In genomic region chr19:13132471-13133166, GRCh38 we compare ENCODE assay signal across 9 cellular contexts. TPM values are rescaled to one million over a fixed set of nuclear protein-coding genes. Genes with fewer than 3 reads are reported as not detected.
A peak's percentile ranks its signal among the peaks of the same experiment; 100 is the strongest.
DNase-seq lines count a peak whose midpoint lies in the region; ATAC-seq, FAIRE-seq and TF ChIP-seq lines count a peak whose summit lies in the region.
"Had no signal": no experiment of that assay in that cellular context is flagged by ENCODE, and none has a peak within 500 bp of the region (broad histone marks: within the 10 kb centered on the region; RNA-seq: fewer than 3 reads in every experiment).

No MANE protein-coding gene starts in this region.

- H3K36me3 Mint-ChIP-seq in MCF 10A (ENCODE audit: insufficient read depth, unreplicated experiment), result peaks cover 50% of the 10 kb centered on the region
- peaks cover 54% of the 10 kb centered on the region for H3K36me3 Mint-ChIP-seq in activated T-helper 17 cell treated with anti-CD3 and anti-CD28 coated beads, Interleukin-2, amount 50 U/mL, for 72 hours (ENCODE audit: low read depth)

- 61 to 73% methylated on average over 8 of the region's 8 CpGs for WGBS in upper lobe of left lung, 2 donors

- H2AFZ ChIP-seq in keratinocyte (ENCODE audit: control insufficient read depth, low read length), result no peak overlapping the region

- POLR2A ChIA-PET in MCF 10A (lab: Yijun Ruan, JAX), result interaction anchor here (0.8 to 1.2 kb wide), 2 partner anchors 13 to 90 kb away, joined by 3 read pairs; no protein-coding TSS in a partner anchor

- DNase-seq in breast epithelium (ENCODE audit: low spot score in 2 of 2) (no peak), MCF 10A (ENCODE audit: unreplicated experiment) (no peak), keratinocyte (ENCODE audit: low read depth, low spot score) (no peak), upper lobe of left lung (no peak), occipital lobe (lab: John Stamatoyannopoulos, UW) (no peak), NCI-H2196 (lab: John Stamatoyannopoulos, UW; ENCODE audit: unreplicated experiment) (no peak)

- H3K27ac ChIP-seq in breast epithelium, result peak overlapping the region; percentile 60 to 62
- no peak overlapping the region for H3K27ac ChIP-seq in keratinocyte (ENCODE audit: control insufficient read depth, insufficient read depth, low read length)
- peak overlapping the region in 3 of 4 donors; percentile 59 to 68 (median 62) for H3K27ac ChIP-seq in upper lobe of left lung

- H3K4me1 Mint-ChIP-seq in MCF 10A (ENCODE audit: insufficient read depth, unreplicated experiment), result no peaks in the 10 kb centered on the region
- H3K4me1 Mint-ChIP-seq in activated T-helper 17 cell treated with anti-CD3 and anti-CD28 coated beads, Interleukin-2, amount 50 U/mL, for 72 hours, result peaks cover 32% of the 10 kb centered on the region

- no peaks in the 10 kb centered on the region for H3K9me3 Mint-ChIP-seq in MCF 10A (ENCODE audit: unreplicated experiment)
- no peaks in the 10 kb centered on the region for H3K9me3 Mint-ChIP-seq in activated T-helper 17 cell treated with anti-CD3 and anti-CD28 coated beads, Interleukin-2, amount 50 U/mL, for 72 hours

- H3K4me2 ChIP-seq in keratinocyte (ENCODE audit: control insufficient read depth, extremely low read depth, insufficient read depth, low read depth, low read length), result no peak overlapping the region

- TF ChIP-seq EP300 in upper lobe of left lung (IDR thresholded peaks at IDR 0.05), result no peak

- H3K27me3 ChIP-seq in breast epithelium (no peaks in the 10 kb centered on the region), keratinocyte (ENCODE audit: control insufficient read depth, extremely low read depth, insufficient read depth, low read length) (no peaks in the 10 kb centered on the region), upper lobe of left lung (no peaks in the 10 kb centered on the region)

- peaks cover 74% of the 10 kb centered on the region for H3K79me2 ChIP-seq in keratinocyte (ENCODE audit: control insufficient read depth, insufficient read depth, low read length)

- TF ChIP-seq POLR2A in breast epithelium (IDR thresholded peaks at IDR 0.05) (no peak), upper lobe of left lung (IDR thresholded peaks at IDR 0.05) (no peak)

- no TSS peak for BruUV-seq in MCF 10A (replicated peaks; lab: Mats Ljungman, UMichigan)

- TF ChIP-seq CTCF in breast epithelium (IDR thresholded peaks at IDR 0.05) (no peak), MCF 10A (IDR thresholded peaks at IDR 0.05; ENCODE audit: unreplicated experiment) (no peak), keratinocyte (optimal IDR thresholded peaks at IDR 0.05 in 1 of 3, IDR thresholded peaks at IDR 0.05 in 1 of 3, conservative IDR thresholded peaks at IDR 0.05 in 1 of 3; ENCODE audit: extremely low read depth in 1 of 3, insufficient read depth in 2 of 3, low read length in 3 of 3) (no peak), upper lobe of left lung (IDR thresholded peaks at IDR 0.05) (no peak)

- no peak overlapping the region for H3K4me3 Mint-ChIP-seq in MCF 10A (ENCODE audit: unreplicated experiment)
- H3K4me3 Mint-ChIP-seq in activated T-helper 17 cell treated with anti-CD3 and anti-CD28 coated beads, Interleukin-2, amount 50 U/mL, for 72 hours, result peak overlapping the region; percentile 78

- H3K27me3 Mint-ChIP-seq in MCF 10A (ENCODE audit: insufficient read depth, unreplicated experiment), result no peaks in the 10 kb centered on the region
- H3K27me3 Mint-ChIP-seq in activated T-helper 17 cell treated with anti-CD3 and anti-CD28 coated beads, Interleukin-2, amount 50 U/mL, for 72 hours, result no peaks in the 10 kb centered on the region

- dilution Hi-C loops in keratinocyte (cut with MboI; ENCODE audit: extremely low pct_ligation_motif_present, low sequenced_read_pairs), result no loop called here

- H3K9me3 ChIP-seq in breast epithelium (no peaks in the 10 kb centered on the region), keratinocyte (ENCODE audit: control insufficient read depth, low read depth, low read length) (no peaks in the 10 kb centered on the region), upper lobe of left lung (no peaks in the 10 kb centered on the region)

- H3K9me1 ChIP-seq in keratinocyte (ENCODE audit: control insufficient read depth, extremely low read depth, insufficient read depth, low read length), result peaks cover 5% of the 10 kb centered on the region

- H4K20me1 ChIP-seq in keratinocyte (ENCODE audit: control insufficient read depth, extremely low read depth, insufficient read depth, low read length), result peaks cover 22% of the 10 kb centered on the region

- no peak overlapping the region for H3K27ac Mint-ChIP-seq in MCF 10A (ENCODE audit: low read depth, unreplicated experiment)
- peak overlapping the region; percentile 87 for H3K27ac Mint-ChIP-seq in activated T-helper 17 cell treated with anti-CD3 and anti-CD28 coated beads, Interleukin-2, amount 50 U/mL, for 72 hours

- H3K36me3 ChIP-seq in breast epithelium (no peaks in the 10 kb centered on the region), keratinocyte (ENCODE audit: control insufficient read depth in 2 of 2, extremely low read depth in 1 of 2, insufficient read depth in 2 of 2, low read length in 2 of 2) (peaks cover 22 to 24% of the 10 kb centered on the region in 2 experiments), upper lobe of left lung (peaks cover 5 to 27% (median 25%) of the 10 kb centered on the region in 4 donors)

- H3K4me3 ChIP-seq in breast epithelium, result no peak overlapping the region
- no peak overlapping the region for H3K4me3 ChIP-seq in keratinocyte (ENCODE audit: control insufficient read depth in 2 of 3, extremely low read depth in 1 of 3, insufficient read depth in 2 of 3, low read depth in 1 of 3, low read length in 3 of 3)
- no peak overlapping the region for H3K4me3 ChIP-seq in upper lobe of left lung

- H3K9ac ChIP-seq in keratinocyte (ENCODE audit: control insufficient read depth, extremely low read depth, insufficient read depth, low read length), result no peak overlapping the region

- ATAC-seq in activated T-helper 17 cell treated with anti-CD3 and anti-CD28 coated beads, Interleukin-2, amount 50 U/mL, for 72 hours (replicated peaks), result peak; percentile 98
- ATAC-seq in upper lobe of left lung (ENCODE audit: low FRiP score in 2 of 2) (no peak), GM18868 (IDR thresholded peaks at IDR 0.05; ENCODE audit: unreplicated experiment) (no peak)

- peak; percentile 71 for FAIRE-seq in keratinocyte (lab: Jason Lieb, UNC)
- FAIRE-seq: GM19239 had no signal

- H3K4me1 ChIP-seq in breast epithelium (no peaks in the 10 kb centered on the region), keratinocyte (ENCODE audit: control insufficient read depth, extremely low read depth, insufficient read depth, low read length) (peaks cover 3% of the 10 kb centered on the region), upper lobe of left lung (peaks cover 10 to 45% (median 28%) of the 10 kb centered on the region in 4 donors)

- intact Hi-C loops in breast epithelium (cut with DNase I; ENCODE audit: low total_unique reads), result no loop called here
- intact Hi-C loops in MCF 10A (cut with micrococcal nuclease), result no loop called here

- CTCF ChIA-PET in MCF 10A (lab: Yijun Ruan, JAX), result interaction anchor here (0.6 kb wide), 1 partner anchor 46 kb away, joined by 3 read pairs; no protein-coding TSS in a partner anchor

RNA-seq across cellular contexts. Expression of gene NACC1, which starts 14.6 kb away (rescaled TPM):
- total RNA-seq in breast epithelium (10 to 100 TPM in 2 of 3 donors, 1 to 10 TPM in 1; 8.5 to 20.5 (median 19.7) TPM), MCF 10A (2022) (55.9 and 67.3 TPM in 2 replicates), upper lobe of left lung (10 to 100 TPM; 22.0 to 96.1 (median 55.7) TPM), occipital lobe (13.1 TPM)
- total RNA-seq in activated T-helper 17 cell treated with anti-CD3 and anti-CD28 coated beads, Interleukin-2, amount 50 U/mL, for 72 hours, result 10 to 100 TPM; 70.8 to 80.6 TPM
- polyA plus RNA-seq in keratinocyte, result 32.9 to 63.2 TPM (median 56.4 TPM) in 3 replicates
- polyA plus RNA-seq in keratinocyte (2011; ENCODE audit: low read depth), result 7.8 TPM
- polyA plus RNA-seq in keratinocyte (2011; cell fraction: cytosol; rRNA removed), result 65.8 and 136 TPM in 2 replicates
- 67.5 and 126 TPM in 2 replicates for polyA plus RNA-seq in keratinocyte (2011; cell fraction: nucleus; rRNA removed)
- polyA plus RNA-seq in keratinocyte (2012; ENCODE audit: low replicate concordance), result 19.0 and 54.1 TPM in 2 replicates
- 57.3 to 123 TPM (median 88.9 TPM) in 3 replicates for polyA minus RNA-seq in keratinocyte
- 190 TPM for polyA minus RNA-seq in keratinocyte (2011; cell fraction: cytosol; rRNA and poly(A)+ RNA removed)
- 58.6 and 62.1 TPM in 2 replicates for polyA minus RNA-seq in keratinocyte (2011; cell fraction: nucleus; rRNA and poly(A)+ RNA removed)

RNA-seq across cellular contexts. Expression of gene TRMT1, which starts 16.1 kb away (rescaled TPM):
- total RNA-seq in breast epithelium, result 10 to 100 TPM; 29.7 to 37.4 (median 31.7) TPM
- 47.5 and 63.2 TPM in 2 replicates for total RNA-seq in MCF 10A (2022)
- total RNA-seq in activated T-helper 17 cell treated with anti-CD3 and anti-CD28 coated beads, Interleukin-2, amount 50 U/mL, for 72 hours, result 10 to 100 TPM; 66.4 to 83.2 TPM
- polyA plus RNA-seq in keratinocyte, result 30.9 to 44.6 TPM (median 34.5 TPM) in 3 replicates
- polyA plus RNA-seq in keratinocyte (2011; ENCODE audit: low read depth), result 64.5 TPM
- 18.8 and 28.3 TPM in 2 replicates for polyA plus RNA-seq in keratinocyte (2011; cell fraction: cytosol; rRNA removed)
- polyA plus RNA-seq in keratinocyte (2011; cell fraction: nucleus; rRNA removed), result 196 and 219 TPM in 2 replicates
- 32.8 and 38.3 TPM in 2 replicates for polyA plus RNA-seq in keratinocyte (2012; ENCODE audit: low replicate concordance)
- polyA minus RNA-seq in keratinocyte, result 35.2 to 56.0 TPM (median 36.5 TPM) in 3 replicates
- polyA minus RNA-seq in keratinocyte (2011; cell fraction: cytosol; rRNA and poly(A)+ RNA removed), result 49.7 TPM
- 33.5 and 41.8 TPM in 2 replicates for polyA minus RNA-seq in keratinocyte (2011; cell fraction: nucleus; rRNA and poly(A)+ RNA removed)
- total RNA-seq in upper lobe of left lung, result 10 to 100 TPM; 27.2 to 92.2 (median 33.1) TPM
- 27.1 TPM for total RNA-seq in occipital lobe

RNA-seq across cellular contexts. Expression of gene STX10, which starts 17.6 kb away (rescaled TPM):
- total RNA-seq in breast epithelium (10 to 100 TPM; 74.6 to 78.3 (median 75.2) TPM), MCF 10A (2022) (35.2 and 37.9 TPM in 2 replicates), upper lobe of left lung (100 to 1,000 TPM in 4 of 6 donors, 10 to 100 TPM in 2; 80.0 to 348 (median 107) TPM), occipital lobe (20.3 TPM)
- 10 to 100 TPM; 76.4 to 91.3 TPM for total RNA-seq in activated T-helper 17 cell treated with anti-CD3 and anti-CD28 coated beads, Interleukin-2, amount 50 U/mL, for 72 hours
- polyA plus RNA-seq in keratinocyte, result 61.3 to 77.7 TPM (median 65.2 TPM) in 3 replicates
- 38.2 TPM for polyA plus RNA-seq in keratinocyte (2011; ENCODE audit: low read depth)
- 35.8 and 63.9 TPM in 2 replicates for polyA plus RNA-seq in keratinocyte (2011; cell fraction: cytosol; rRNA removed)
- 66.9 and 67.6 TPM in 2 replicates for polyA plus RNA-seq in keratinocyte (2011; cell fraction: nucleus; rRNA removed)
- 45.3 and 69.9 TPM in 2 replicates for polyA plus RNA-seq in keratinocyte (2012; ENCODE audit: low replicate concordance)
- polyA minus RNA-seq in keratinocyte, result 38.6 to 91.6 TPM (median 43.4 TPM) in 3 replicates
- polyA minus RNA-seq in keratinocyte (2011; cell fraction: cytosol; rRNA and poly(A)+ RNA removed), result 59.3 TPM
- 11.0 and 11.1 TPM in 2 replicates for polyA minus RNA-seq in keratinocyte (2011; cell fraction: nucleus; rRNA and poly(A)+ RNA removed)

RNA-seq across cellular contexts. Expression of gene IER2, which starts 17.6 kb away (rescaled TPM):
- 100 to 1,000 TPM in 1 of 3 donors, 10 to 100 TPM in 2; 20.6 to 146 (median 79.6) TPM for total RNA-seq in breast epithelium
- total RNA-seq in MCF 10A (2022), result 63.0 and 92.3 TPM in 2 replicates
- 100 to 1,000 TPM in 1 of 2 donors, 10 to 100 TPM in 1; 85.9 to 140 TPM for total RNA-seq in activated T-helper 17 cell treated with anti-CD3 and anti-CD28 coated beads, Interleukin-2, amount 50 U/mL, for 72 hours
- polyA plus RNA-seq in keratinocyte, result 9.9 to 38.9 TPM (median 14.4 TPM) in 3 replicates
- 21.2 TPM for polyA plus RNA-seq in keratinocyte (2011; ENCODE audit: low read depth)
- 9.0 and 19.0 TPM in 2 replicates for polyA plus RNA-seq in keratinocyte (2011; cell fraction: cytosol; rRNA removed)
- polyA plus RNA-seq in keratinocyte (2011; cell fraction: nucleus; rRNA removed), result 48.0 and 55.4 TPM in 2 replicates
- polyA plus RNA-seq in keratinocyte (2012; ENCODE audit: low replicate concordance), result 46.3 and 109 TPM in 2 replicates
- 2.8 to 14.6 TPM (median 2.9 TPM) in 3 replicates for polyA minus RNA-seq in keratinocyte
- 14.6 TPM for polyA minus RNA-seq in keratinocyte (2011; cell fraction: cytosol; rRNA and poly(A)+ RNA removed)
- 14.2 and 16.2 TPM in 2 replicates for polyA minus RNA-seq in keratinocyte (2011; cell fraction: nucleus; rRNA and poly(A)+ RNA removed)
- 100 to 1,000 TPM in 4 of 6 donors, 10 to 100 TPM in 2; 94.3 to 246 (median 129) TPM for total RNA-seq in upper lobe of left lung
- 9.4 TPM for total RNA-seq in occipital lobe

RNA-seq across cellular contexts. Expression of gene LYL1, which starts 30.0 kb away (rescaled TPM):
- 10 to 100 TPM in 1 of 3 donors, 1 to 10 TPM in 2; 7.0 to 21.0 (median 9.2) TPM for total RNA-seq in breast epithelium
- total RNA-seq in MCF 10A (2022), result not detected in 2 replicates
- 1 to 10 TPM; 1.1 to 1.6 TPM for total RNA-seq in activated T-helper 17 cell treated with anti-CD3 and anti-CD28 coated beads, Interleukin-2, amount 50 U/mL, for 72 hours
- 0.07 to 0.26 TPM (median 0.13 TPM) in 3 replicates for polyA plus RNA-seq in keratinocyte
- 0.35 TPM for polyA plus RNA-seq in keratinocyte (2011; ENCODE audit: low read depth)
- 0.08 and 0.09 TPM in 2 replicates for polyA plus RNA-seq in keratinocyte (2011; cell fraction: cytosol; rRNA removed)
- 0.08 and 0.19 TPM in 2 replicates for polyA plus RNA-seq in keratinocyte (2011; cell fraction: nucleus; rRNA removed)
- 0.10 and 0.50 TPM in 2 replicates for polyA plus RNA-seq in keratinocyte (2012; ENCODE audit: low replicate concordance)
- polyA minus RNA-seq in keratinocyte, result 0.20 TPM in 1 of 3 replicates, not detected in the others
- polyA minus RNA-seq in keratinocyte (2011; cell fraction: cytosol; rRNA and poly(A)+ RNA removed), result not detected
- not detected in 2 replicates for polyA minus RNA-seq in keratinocyte (2011; cell fraction: nucleus; rRNA and poly(A)+ RNA removed)
- 10 to 100 TPM; 22.6 to 55.5 (median 31.4) TPM for total RNA-seq in upper lobe of left lung
- 3.3 TPM for total RNA-seq in occipital lobe
